ENCODE assay signal across 7 cellular contexts in the genomic region with DNA sequence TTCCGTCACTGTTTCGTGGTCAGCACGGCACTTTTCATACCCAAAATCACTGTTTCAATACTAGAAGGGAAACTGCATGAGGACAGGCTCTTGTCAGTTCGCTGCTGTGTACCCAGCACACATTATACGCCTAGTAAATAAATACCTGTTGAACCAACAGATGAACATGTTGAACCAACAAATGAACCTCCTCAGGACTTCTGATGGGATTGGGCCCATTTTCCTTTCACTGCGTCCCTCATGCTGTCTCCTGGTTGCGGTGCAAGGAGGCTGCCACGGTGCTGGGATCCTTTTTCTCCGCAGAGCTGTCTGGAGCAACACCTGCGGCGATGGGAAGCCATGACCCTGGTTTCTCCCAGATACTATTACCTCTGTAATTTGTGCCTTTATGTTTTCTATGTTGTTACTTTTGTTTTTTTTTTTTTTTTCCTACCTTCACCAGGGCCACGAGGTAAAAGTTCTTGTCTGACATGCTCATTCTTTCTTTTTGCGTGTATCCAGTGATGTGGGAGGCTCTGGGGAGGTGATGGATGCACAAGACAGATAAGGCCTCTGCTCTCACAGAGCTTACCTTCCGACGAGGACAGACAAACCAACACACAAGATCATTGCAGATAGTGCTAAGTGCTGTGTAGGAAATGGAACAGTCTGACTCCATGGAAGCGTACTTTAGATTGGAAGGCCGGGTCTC. TPM values are rescaled to one million over a fixed set of nuclear protein-coding genes. Genes with fewer than 3 reads are reported as not detected.
DNase-seq lines count a peak whose midpoint lies in the region; ATAC-seq lines count a peak whose summit lies in the region.

No MANE protein-coding gene starts in this region.

- H3K9me3 Mint-ChIP-seq in activated T-helper 1 cell treated with anti-CD3 and anti-CD28 coated beads, Interleukin-12 subunit alpha, Interleukin-12 subunit beta, Interleukin-2, Interleukin-4 antibody, amounts not matched to agents 30 ng/mL and 10 ng/mL and 1 ng/mL, durations not matched to agents 14 hours and 24 hours and 36 hours: no peaks in the 10 kb centered on the region
- H3K9me3 Mint-ChIP-seq in stimulated activated naive CD8-positive, alpha-beta T cell treated with anti-CD3 and anti-CD28 coated beads, Interleukin-15, amount 100 ng/mL, for 72 hours: peaks cover 0 to 8% of the 10 kb centered on the region in 2 donors

- peak overlapping the region; percentile 99 for H3K4me3 Mint-ChIP-seq in activated T-helper 1 cell treated with anti-CD3 and anti-CD28 coated beads, Interleukin-12 subunit alpha, Interleukin-12 subunit beta, Interleukin-2, Interleukin-4 antibody, amounts not matched to agents 30 ng/mL and 10 ng/mL and 1 ng/mL, durations not matched to agents 14 hours and 24 hours and 36 hours
- H3K4me3 Mint-ChIP-seq in stimulated activated naive CD8-positive, alpha-beta T cell treated with anti-CD3 and anti-CD28 coated beads, Interleukin-15, amount 100 ng/mL, for 72 hours: peak overlapping the region; percentile 93 to 96

- no peak for DNase-seq in activated T-helper 1 cell treated with anti-CD3 and anti-CD28 coated beads, Interleukin-12 subunit alpha, Interleukin-12 subunit beta, Interleukin-2, Interleukin-4 antibody, amounts not matched to agents 30 ng/mL and 10 ng/mL and 1 ng/mL, durations not matched to agents 14 hours and 24 hours and 36 hours (ENCODE audit: low spot score)
- no peak for DNase-seq in stimulated activated naive CD8-positive, alpha-beta T cell treated with anti-CD3 and anti-CD28 coated beads, Interleukin-15, amount 100 ng/mL, for 72 hours
- DNase-seq in NCI-H345 (lab: John Stamatoyannopoulos, UW) (no peak), kidney glomerular epithelial cell (lab: John Stamatoyannopoulos, UW) (no peak), NCI-H2196 (lab: John Stamatoyannopoulos, UW; ENCODE audit: unreplicated experiment) (no peak)

- intact Hi-C loops in activated T-helper 1 cell treated with anti-CD3 and anti-CD28 coated beads, Interleukin-12 subunit alpha, Interleukin-12 subunit beta, Interleukin-2, Interleukin-4 antibody, amounts not matched to agents 30 ng/mL and 10 ng/mL and 1 ng/mL, durations not matched to agents 14 hours and 24 hours and 36 hours (cut with micrococcal nuclease): loop anchor here (1.0 to 10.0 kb wide), 8 partner anchors 57 to 995 kb away; a partner anchor contains a TSS

- H3K36me3 ChIP-seq in HUES6 (ENCODE audit: control insufficient read depth, insufficient read depth, low read length): peaks cover 14% of the 10 kb centered on the region

- H3K4me1 Mint-ChIP-seq in activated T-helper 1 cell treated with anti-CD3 and anti-CD28 coated beads, Interleukin-12 subunit alpha, Interleukin-12 subunit beta, Interleukin-2, Interleukin-4 antibody, amounts not matched to agents 30 ng/mL and 10 ng/mL and 1 ng/mL, durations not matched to agents 14 hours and 24 hours and 36 hours (ENCODE audit: low read depth): peaks cover 51% of the 10 kb centered on the region
- H3K4me1 Mint-ChIP-seq in stimulated activated naive CD8-positive, alpha-beta T cell treated with anti-CD3 and anti-CD28 coated beads, Interleukin-15, amount 100 ng/mL, for 72 hours: peaks cover 53% of the 10 kb centered on the region

- no peaks in the 10 kb centered on the region for H3K9me3 ChIP-seq in HUES6 (ENCODE audit: control insufficient read depth, insufficient read depth, low read depth, low read length)
- no peaks in the 10 kb centered on the region for H3K9me3 ChIP-seq in iPS-18c (ENCODE audit: control insufficient read depth, insufficient read depth, low read length)

- no peak overlapping the region for H3K27ac ChIP-seq in HUES6 (ENCODE audit: low read depth, low read length)

- no peak for ATAC-seq in stimulated activated naive CD8-positive, alpha-beta T cell treated with anti-CD3 and anti-CD28 coated beads, Interleukin-15, amount 100 ng/mL, for 72 hours

- H3K27me3 Mint-ChIP-seq in activated T-helper 1 cell treated with anti-CD3 and anti-CD28 coated beads, Interleukin-12 subunit alpha, Interleukin-12 subunit beta, Interleukin-2, Interleukin-4 antibody, amounts not matched to agents 30 ng/mL and 10 ng/mL and 1 ng/mL, durations not matched to agents 14 hours and 24 hours and 36 hours (ENCODE audit: insufficient read depth): peaks cover 9% of the 10 kb centered on the region
- H3K27me3 Mint-ChIP-seq in stimulated activated naive CD8-positive, alpha-beta T cell treated with anti-CD3 and anti-CD28 coated beads, Interleukin-15, amount 100 ng/mL, for 72 hours: no peaks in the 10 kb centered on the region

- H3K9ac ChIP-seq in HUES6 (ENCODE audit: low read length): peak overlapping the region; percentile 99

- peaks cover 27% of the 10 kb centered on the region for H3K36me3 Mint-ChIP-seq in activated T-helper 1 cell treated with anti-CD3 and anti-CD28 coated beads, Interleukin-12 subunit alpha, Interleukin-12 subunit beta, Interleukin-2, Interleukin-4 antibody, amounts not matched to agents 30 ng/mL and 10 ng/mL and 1 ng/mL, durations not matched to agents 14 hours and 24 hours and 36 hours (ENCODE audit: low read depth)

- H3K4me1 ChIP-seq in HUES6 (ENCODE audit: control insufficient read depth, insufficient read depth, low read length): peaks cover 8% of the 10 kb centered on the region; the same call in 1 of the 2 replicates

- H3K27me3 ChIP-seq in HUES6 (ENCODE audit: control insufficient read depth, insufficient read depth, low read length): no peaks in the 10 kb centered on the region

- peak overlapping the region; percentile 96 for H3K27ac Mint-ChIP-seq in activated T-helper 1 cell treated with anti-CD3 and anti-CD28 coated beads, Interleukin-12 subunit alpha, Interleukin-12 subunit beta, Interleukin-2, Interleukin-4 antibody, amounts not matched to agents 30 ng/mL and 10 ng/mL and 1 ng/mL, durations not matched to agents 14 hours and 24 hours and 36 hours
- peak overlapping the region; percentile 96 to 98 for H3K27ac Mint-ChIP-seq in stimulated activated naive CD8-positive, alpha-beta T cell treated with anti-CD3 and anti-CD28 coated beads, Interleukin-15, amount 100 ng/mL, for 72 hours

- H3K4me3 ChIP-seq in HUES6 (ENCODE audit: low read depth, low read length) (peak overlapping the region; percentile 85), iPS-18c (ENCODE audit: insufficient read depth, low read depth, low read length) (peak overlapping the region; percentile 76)

RNA-seq across cellular contexts. Expression of a gene that starts 1.1 kb away (rescaled TPM):
- 39.7 and 40.9 TPM in 2 replicates for total RNA-seq in activated T-helper 1 cell treated with anti-CD3 and anti-CD28 coated beads, Interleukin-12 subunit alpha, Interleukin-12 subunit beta, Interleukin-2, Interleukin-4 antibody, amounts not matched to agents 30 ng/mL and 10 ng/mL and 1 ng/mL, durations not matched to agents 14 hours and 24 hours and 36 hours
